Comparison of ENCODE assay signal across 11 cellular contexts in the genomic region with DNA sequence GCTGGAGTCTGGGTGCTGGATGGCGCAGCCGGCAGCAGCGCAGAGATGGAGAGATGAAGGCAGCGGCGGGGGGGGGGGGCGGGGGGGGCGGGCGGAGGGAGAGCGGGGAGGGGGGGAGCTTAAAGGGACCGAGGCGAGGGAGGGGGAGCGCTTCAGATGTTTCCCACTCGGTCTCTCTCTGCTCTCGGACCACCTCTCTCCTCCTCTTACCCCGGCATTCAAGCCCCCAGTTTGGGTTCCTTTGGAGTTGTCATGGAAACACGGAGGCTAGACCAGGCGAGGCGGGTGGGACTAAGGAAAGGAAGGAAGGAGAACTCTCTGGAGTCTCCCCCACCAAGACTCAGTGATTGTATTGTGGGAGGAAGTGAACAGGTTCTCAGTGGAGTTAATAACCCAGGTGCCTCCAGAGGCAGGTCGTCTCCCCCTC. TPM values are rescaled to one million over a fixed set of nuclear protein-coding genes. Genes with fewer than 3 reads are reported as not detected.
A peak's percentile ranks its signal among the peaks of the same experiment; 100 is the strongest.
DNase-seq lines count a peak whose midpoint lies in the region; ATAC-seq and TF ChIP-seq lines count a peak whose summit lies in the region.
"Had no signal": no experiment of that assay in that cellular context is flagged by ENCODE, and none has a peak within 500 bp of the region (broad histone marks: within the 10 kb centered on the region; RNA-seq: fewer than 3 reads in every experiment).

A gene (minus strand): TSS at position 55 of the 427 bp plus-strand sequence. CDS start 112 bp downstream, outside the sequence.

- ATAC-seq in left lobe of liver, result no peak

- H3K4me3 ChIP-seq in DOHH2 (ENCODE audit: low read length), result no peak within 1 kb of the TSS
- H3K4me3 ChIP-seq in WERI-Rb-1 (ENCODE audit: low read depth, low read length), result peak within 1 kb of the TSS; percentile 45
- peak within 1 kb of the TSS; percentile 75 for H3K4me3 ChIP-seq in fibroblast of villous mesenchyme (ENCODE audit: low read depth, low read length)
- H3K4me3 ChIP-seq in rectal smooth muscle tissue (ENCODE audit: low read length), result peak within 1 kb of the TSS; percentile 88
- no peak within 1 kb of the TSS for H3K4me3 ChIP-seq in HAP-1
- H3K4me3 ChIP-seq: lung had no signal

- no peaks in the 10 kb centered on the region for H4K20me1 ChIP-seq in DOHH2 (ENCODE audit: control insufficient read depth, insufficient read depth, low read depth, low read length)

- H3K36me3 ChIP-seq in DOHH2 (ENCODE audit: control insufficient read depth, low read length) (peaks cover 14% of the 10 kb centered on the region), WERI-Rb-1 (peaks cover 21% of the 10 kb centered on the region), rectal smooth muscle tissue (ENCODE audit: control insufficient read depth, insufficient read depth, low read length) (peaks cover 2% of the 10 kb centered on the region), HAP-1 (replicated peaks) (peaks cover 11% of the 10 kb centered on the region; the same call in 1 of the 2 replicates)

- H3K4me1 ChIP-seq in DOHH2 (ENCODE audit: control insufficient read depth, low read length) (peaks cover 32% of the 10 kb centered on the region), rectal smooth muscle tissue (ENCODE audit: control insufficient read depth, insufficient read depth, low read length) (peaks cover 17% of the 10 kb centered on the region), HAP-1 (peaks cover 9% of the 10 kb centered on the region)

- peak within 1 kb of the TSS; percentile 29 for H3K4me2 ChIP-seq in DOHH2 (ENCODE audit: low read length)

- H3K9me3 ChIP-seq in DOHH2 (ENCODE audit: control insufficient read depth, insufficient read depth, low read length) (no peaks in the 10 kb centered on the region), WERI-Rb-1 (ENCODE audit: severe bottlenecking) (peaks cover 2% of the 10 kb centered on the region), HAP-1 (no peaks in the 10 kb centered on the region)

- no peak for DNase-seq in WERI-Rb-1
- DNase-seq in fibroblast of villous mesenchyme (ENCODE audit: low read depth), result no peak
- DNase-seq in NCI-H1048 (lab: John Stamatoyannopoulos, UW), result no peak
- DNase-seq in mucosa of gallbladder (ENCODE audit: low spot score), result no peak
- DNase-seq in HAP-1 (ENCODE audit: low spot score in 2 of 2), result no peak
- no peak for DNase-seq in left lobe of liver (ENCODE audit: low spot score)
- DNase-seq: HCEC 1CT had no signal

- H3K79me2 ChIP-seq in DOHH2 (ENCODE audit: control insufficient read depth, low read length), result peaks cover 15% of the 10 kb centered on the region

- no peak for TF ChIP-seq CTCF in DOHH2 (IDR thresholded peaks at IDR 0.05; ENCODE audit: low read depth, low read length, poor library complexity, severe bottlenecking)
- no peak for TF ChIP-seq CTCF in WERI-Rb-1 (IDR thresholded peaks at IDR 0.05; ENCODE audit: low read depth, low read length)
- no peak for TF ChIP-seq CTCF in fibroblast of villous mesenchyme (IDR thresholded peaks at IDR 0.05; ENCODE audit: insufficient read depth, low read depth, low read length)

- H3K27ac ChIP-seq in DOHH2 (ENCODE audit: low read depth, low read length) (no peak within 1 kb of the TSS), WERI-Rb-1 (peak within 1 kb of the TSS; percentile 85), rectal smooth muscle tissue (ENCODE audit: low read depth, low read length) (peak within 1 kb of the TSS; percentile 91)

- in situ Hi-C loops in HAP-1 (cut with MboI; ENCODE audit: low sequenced_read_pairs), result no loop called here

- H3K27me3 ChIP-seq in DOHH2 (ENCODE audit: control insufficient read depth, low read length) (peaks cover 5% of the 10 kb centered on the region; the same call in 1 of the 2 replicates), WERI-Rb-1 (ENCODE audit: insufficient read depth, low read depth, severe bottlenecking) (no peaks in the 10 kb centered on the region), rectal smooth muscle tissue (ENCODE audit: control insufficient read depth, insufficient read depth, low read length) (peaks cover 2% of the 10 kb centered on the region), HAP-1 (ENCODE audit: low read depth) (no peaks in the 10 kb centered on the region)

- H3K9ac ChIP-seq in rectal smooth muscle tissue (ENCODE audit: low read length), result no peak within 1 kb of the TSS

- H3F3A ChIP-seq in DOHH2 (ENCODE audit: control insufficient read depth, insufficient read depth), result peaks cover 10% of the 10 kb centered on the region

- no peaks in the 10 kb centered on the region for H3K9me2 ChIP-seq in DOHH2 (replicated peaks; ENCODE audit: control insufficient read depth, low read length)

RNA-seq across cellular contexts. Expression of the gene that starts here (rescaled TPM):
- total RNA-seq in fibroblast of villous mesenchyme (under 0.01 and 0.32 TPM in 2 replicates), mucosa of gallbladder (3.7 TPM), left lobe of liver (0.38 TPM)
- total RNA-seq: T-helper 2 cell treated with Interferon-gamma antibody and Interleukin-4, amounts not matched to agents 100 ng/mL and 5 ng/mL, for 36 hours had no signal

Comparison
In these comparisons a context has a peak if more than half of its experiments do, and no peak if none do; other contexts are left out.
1. H3K4me3 ChIP-seq: peak in WERI-Rb-1 (single experiment), fibroblast of villous mesenchyme (single experiment) and rectal smooth muscle tissue (single experiment); none in DOHH2 (single experiment) and HAP-1 (single experiment).